In the genomic region with DNA sequence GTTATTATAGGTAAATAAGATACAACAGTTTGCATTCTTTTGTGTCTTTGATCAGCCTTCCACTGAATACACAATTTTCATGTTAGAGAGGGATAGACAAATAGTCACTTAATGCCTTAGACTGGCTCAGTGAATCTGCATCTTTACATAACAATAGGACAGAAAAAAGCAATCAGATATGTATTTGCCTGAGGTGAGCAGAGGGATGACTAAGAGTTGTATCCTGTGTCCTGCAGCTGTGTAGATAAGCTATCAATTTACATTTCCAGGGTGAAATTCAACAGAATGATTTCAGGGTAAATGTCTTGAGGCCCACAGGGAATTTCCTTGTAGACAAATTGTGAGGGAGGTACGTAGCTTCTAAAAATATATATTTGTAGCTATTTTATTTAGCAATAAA, we compare ENCODE assay signal across 19 cellular contexts.
DNase-seq lines count a peak whose midpoint lies in the region; ATAC-seq and TF ChIP-seq lines count a peak whose summit lies in the region.
"Had no signal": no experiment of that assay in that cellular context is flagged by ENCODE, and none has a peak within 500 bp of the region (broad histone marks: within the 10 kb centered on the region; RNA-seq: fewer than 3 reads in every experiment).

No MANE protein-coding gene starts in this region.

- no peaks in the 10 kb centered on the region for H3K9me3 ChIP-seq in PC-3 (ENCODE audit: low read length)
- H3K9me3 ChIP-seq: suprapubic skin had no signal

- POLR2A ChIA-PET in PC-3 (lab: Charles Lee; ENCODE audit: unreplicated experiment): no interaction called here

- no peak overlapping the region for H3K4me2 ChIP-seq in PC-3 (ENCODE audit: low read length)
- H3K4me2 ChIP-seq: KMS-11 had no signal

- H3K36me3 Mint-ChIP-seq in activated naive CD4-positive, alpha-beta T cell treated with anti-CD3 and anti-CD28 coated beads for 36 hours (ENCODE audit: low read depth): no peaks in the 10 kb centered on the region

- peak; percentile 63 for ATAC-seq in PC-3
- ATAC-seq: heart left ventricle had no signal

- CTCF ChIA-PET in PC-3 (lab: Charles Lee): no interaction called here
- CTCF ChIA-PET in activated naive CD4-positive, alpha-beta T cell treated with anti-CD3 and anti-CD28 coated beads for 36 hours (lab: Charles Lee): no interaction called here

- no peaks in the 10 kb centered on the region for H3K79me2 ChIP-seq in PC-3 (ENCODE audit: low read length)

- H3K27ac ChIP-seq in PC-3 (ENCODE audit: low read length): no peak overlapping the region
- H3K27ac ChIP-seq: heart left ventricle, KMS-11, suprapubic skin had no signal

- intact Hi-C loops in PC-3 (cut with micrococcal nuclease): no loop called here
- intact Hi-C loops in activated naive CD4-positive, alpha-beta T cell treated with anti-CD3 and anti-CD28 coated beads for 36 hours (cut with micrococcal nuclease): no loop called here

- H3K9me3 Mint-ChIP-seq in activated naive CD4-positive, alpha-beta T cell treated with anti-CD3 and anti-CD28 coated beads for 36 hours: peaks cover 11% of the 10 kb centered on the region
- H3K9me3 Mint-ChIP-seq: activated CD4-positive, alpha-beta T cell treated with anti-CD3 and anti-CD28 coated beads, Interleukin-2, amount 10 ng/mL, durations not matched to agents 24 days and 14 days; nephron had no signal

- H3F3A ChIP-seq in PC-3 (ENCODE audit: low read length, unreplicated experiment): no peaks in the 10 kb centered on the region

- H3K27me3 ChIP-seq in PC-3 (ENCODE audit: low read length): no peaks in the 10 kb centered on the region
- H3K27me3 ChIP-seq: heart left ventricle, suprapubic skin had no signal

- DNase-seq in HPDE6-E6E7 (ENCODE audit: extremely low spot score): peak; percentile 36
- peak; percentile 83 for DNase-seq in NCI-H2081 treated with DMSO at 0.1 percent for 48 hours (lab: John Stamatoyannopoulos, UW)
- peak; percentile 19 for DNase-seq in PC-3
- peak; percentile 23 for DNase-seq in iPS-NIHi7 (ENCODE audit: extremely low spot score)
- no peak for DNase-seq in activated naive CD4-positive, alpha-beta T cell treated with anti-CD3 and anti-CD28 coated beads for 36 hours
- DNase-seq in medulla oblongata (ENCODE audit: extremely low spot score): no peak
- no peak for DNase-seq in cerebellum (ENCODE audit: low spot score)
- DNase-seq: activated CD4-positive, alpha-beta T cell treated with anti-CD3 and anti-CD28 coated beads, Interleukin-2, amount 10 ng/mL, durations not matched to agents 24 days and 14 days; activated effector memory CD4-positive, alpha-beta T cell treated with anti-CD3 and anti-CD28 coated beads, Interleukin-2, amount 50 U/mL, for 16 hours; amygdala; Calu3; GDM1; heart left ventricle; kidney glomerular epithelial cell; NCI-H1105 treated with DMSO at 0.1 percent for 48 hours; NCI-H526 treated with DMSO at 0.1 percent for 48 hours had no signal

- no peaks in the 10 kb centered on the region for H3K9me2 ChIP-seq in PC-3 (replicated peaks; ENCODE audit: low read length)

- H3K4me3 ChIP-seq in PC-3 (ENCODE audit: low read length): no peak overlapping the region
- H3K4me3 ChIP-seq: heart left ventricle, suprapubic skin had no signal

- H3K4me1 Mint-ChIP-seq in activated naive CD4-positive, alpha-beta T cell treated with anti-CD3 and anti-CD28 coated beads for 36 hours (ENCODE audit: low read depth): no peaks in the 10 kb centered on the region
- H3K4me1 Mint-ChIP-seq: activated CD4-positive, alpha-beta T cell treated with anti-CD3 and anti-CD28 coated beads, Interleukin-2, amount 10 ng/mL, durations not matched to agents 24 days and 14 days; nephron had no signal

- H3K4me1 ChIP-seq in PC-3 (ENCODE audit: insufficient read depth, low read length): no peaks in the 10 kb centered on the region
- H3K4me1 ChIP-seq: heart left ventricle, suprapubic skin had no signal

- no peak for TF ChIP-seq CTCF in PC-3 (conservative IDR thresholded peaks at IDR 0.05; ENCODE audit: low read depth, low read length)

- no peak overlapping the region for H2AFZ ChIP-seq in PC-3 (ENCODE audit: low read length)

- H4K20me1 ChIP-seq in PC-3 (ENCODE audit: low read length): no peaks in the 10 kb centered on the region

- no peak overlapping the region for H3K9ac ChIP-seq in PC-3 (ENCODE audit: low read length)
- H3K9ac ChIP-seq: KMS-11 had no signal

- H3K36me3 ChIP-seq in PC-3 (ENCODE audit: low read depth, low read length): no peaks in the 10 kb centered on the region
- H3K36me3 ChIP-seq: heart left ventricle, suprapubic skin had no signal

- no peak overlapping the region for H3K4me3 Mint-ChIP-seq in activated naive CD4-positive, alpha-beta T cell treated with anti-CD3 and anti-CD28 coated beads for 36 hours
- H3K4me3 Mint-ChIP-seq: activated CD4-positive, alpha-beta T cell treated with anti-CD3 and anti-CD28 coated beads, Interleukin-2, amount 10 ng/mL, durations not matched to agents 24 days and 14 days; nephron had no signal

- no peaks in the 10 kb centered on the region for H3K27me3 Mint-ChIP-seq in activated naive CD4-positive, alpha-beta T cell treated with anti-CD3 and anti-CD28 coated beads for 36 hours (ENCODE audit: low read depth)
- H3K27me3 Mint-ChIP-seq: activated CD4-positive, alpha-beta T cell treated with anti-CD3 and anti-CD28 coated beads, Interleukin-2, amount 10 ng/mL, durations not matched to agents 24 days and 14 days had no signal

- BruUV-seq in PC-3 (replicated peaks; lab: Mats Ljungman, UMichigan): no TSS peak

- H3K27ac Mint-ChIP-seq in activated naive CD4-positive, alpha-beta T cell treated with anti-CD3 and anti-CD28 coated beads for 36 hours: no peak overlapping the region
- H3K27ac Mint-ChIP-seq: activated CD4-positive, alpha-beta T cell treated with anti-CD3 and anti-CD28 coated beads, Interleukin-2, amount 10 ng/mL, durations not matched to agents 24 days and 14 days; nephron had no signal

Comparison
In these comparisons a context has a peak if more than half of its experiments do, and no peak if none do; other contexts are left out.
1. DNase-seq: peak in HPDE6-E6E7 (single experiment), NCI-H2081 treated with DMSO at 0.1 percent for 48 hours (single experiment), PC-3 (single experiment) and iPS-NIHi7 (single experiment); none in activated naive CD4-positive, alpha-beta T cell treated with anti-CD3 and anti-CD28 coated beads for 36 hours (single experiment), medulla oblongata (single experiment) and cerebellum (single experiment).